8 cellular contexts compared by ENCODE assay signal in the genomic region with DNA sequence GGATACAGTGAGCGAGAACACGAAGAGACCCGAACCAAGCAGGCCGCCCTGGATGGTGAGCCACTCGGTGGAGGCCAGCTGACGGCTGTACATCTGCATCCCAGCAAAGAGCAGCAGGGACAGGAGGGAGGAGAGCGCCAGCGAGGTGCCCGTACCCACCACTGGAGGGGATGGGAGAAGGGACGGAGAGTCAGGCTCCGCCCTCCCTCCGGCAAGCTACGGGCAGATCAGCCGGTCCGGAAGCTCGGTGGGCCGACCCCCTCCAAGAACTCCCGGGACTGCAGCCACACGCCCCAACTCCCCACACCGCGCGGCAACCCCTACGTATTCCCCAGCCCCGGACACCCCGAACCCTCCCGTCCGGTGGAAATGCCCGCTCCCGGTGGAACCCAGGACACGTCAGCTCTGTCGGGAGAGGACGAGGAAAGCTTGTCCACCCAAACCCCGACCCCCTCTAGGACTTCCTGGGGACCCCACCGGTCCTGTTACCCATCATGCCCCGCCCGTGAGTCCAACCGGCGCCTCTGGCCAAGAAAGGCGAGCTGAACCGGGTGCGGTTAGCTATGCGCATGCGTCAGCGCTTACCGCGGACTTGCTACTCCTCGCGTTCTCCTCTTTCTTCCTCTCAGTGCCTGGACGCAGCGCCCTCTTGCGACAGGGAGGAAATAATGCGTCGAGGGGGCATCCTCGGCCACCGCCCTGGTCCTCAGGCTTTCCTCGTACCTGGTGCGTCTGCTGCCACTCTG. TPM values are rescaled to one million over a fixed set of nuclear protein-coding genes. Genes with fewer than 3 reads are reported as not detected.
DNase-seq lines count a peak whose midpoint lies in the region; ATAC-seq and TF ChIP-seq lines count a peak whose summit lies in the region.

A gene (minus strand): TSS at position 573 of the 746 bp plus-strand sequence. CDS start 80 bp downstream, at position 493.

- H3K4me1 Mint-ChIP-seq in naive B cell, result peaks cover 42 to 47% (median 42%) of the 10 kb centered on the region in 3 donors
- H3K4me1 Mint-ChIP-seq in stimulated activated memory B cell treated with anti-CD40 and anti-IgM and Interleukin-4, amounts not matched to agents 10 μg/mL and 1 μg/mL and 100 μg/mL, for 72 hours, result peaks cover 47% of the 10 kb centered on the region

- H3K36me3 ChIP-seq in KOPT-K1 (ENCODE audit: insufficient read depth, low read length), result peaks cover 31% of the 10 kb centered on the region
- H3K36me3 ChIP-seq in Peyer's patch, result peaks cover 0 to 9% (median 0%) of the 10 kb centered on the region in 3 donors
- H3K36me3 ChIP-seq in esophagus squamous epithelium, result peaks cover 0 to 24% (median 13%) of the 10 kb centered on the region in 3 donors

- H3K9me3 ChIP-seq in KOPT-K1 (ENCODE audit: insufficient read depth, low read length, poor library complexity, severe bottlenecking) (no peaks in the 10 kb centered on the region), Peyer's patch (no peaks in the 10 kb centered on the region), esophagus squamous epithelium (no peaks in the 10 kb centered on the region)

- H3K36me3 Mint-ChIP-seq in naive B cell, result peaks cover 5 to 9% of the 10 kb centered on the region in 2 donors
- peaks cover 18% of the 10 kb centered on the region for H3K36me3 Mint-ChIP-seq in stimulated activated memory B cell treated with anti-CD40 and anti-IgM and Interleukin-4, amounts not matched to agents 10 μg/mL and 1 μg/mL and 100 μg/mL, for 72 hours

- H3K27me3 ChIP-seq in Peyer's patch (peaks cover 0 to 4% of the 10 kb centered on the region in 2 donors), esophagus squamous epithelium (peaks cover 0 to 27% (median 0%) of the 10 kb centered on the region in 4 donors)

- 0% methylated on average over 12 to 27 of the region's 57 CpGs for WGBS in esophagus squamous epithelium, 2 donors

- DNase-seq in DMS79 treated with DMSO at 0.1 percent for 48 hours (lab: John Stamatoyannopoulos, UW) (peak; percentile 95), Peyer's patch (peak; percentile 88 to 97 (median 94)), esophagus squamous epithelium (lab: John Stamatoyannopoulos, UW) (peak; percentile 73), naive B cell (peak; percentile 91)
- DNase-seq in activated T-cell treated with anti-CD3 and anti-CD28 coated beads, Interleukin-2, amount 50 U/mL, for 48 hours, result peak; percentile 96 to 97

- H3K4me3 ChIP-seq in Peyer's patch (peak within 1 kb of the TSS; percentile 76 to 86 (median 83)), esophagus squamous epithelium (peak within 1 kb of the TSS; percentile 82 to 96 (median 94))

- peak; percentile 94 to 99 (median 96) for TF ChIP-seq CTCF in Peyer's patch (IDR thresholded peaks at IDR 0.05)
- peak; percentile 90 to 100 (median 96) for TF ChIP-seq CTCF in esophagus squamous epithelium (IDR thresholded peaks at IDR 0.05)

- H3K4me1 ChIP-seq in Peyer's patch (peaks cover 0 to 31% (median 12%) of the 10 kb centered on the region in 4 donors), esophagus squamous epithelium (peaks cover 25 to 58% (median 30%) of the 10 kb centered on the region in 3 donors)

- H3K27me3 Mint-ChIP-seq in naive B cell, result no peaks in the 10 kb centered on the region
- H3K27me3 Mint-ChIP-seq in stimulated activated memory B cell treated with anti-CD40 and anti-IgM and Interleukin-4, amounts not matched to agents 10 μg/mL and 1 μg/mL and 100 μg/mL, for 72 hours, result no peaks in the 10 kb centered on the region

- TF ChIP-seq POLR2A in Peyer's patch (IDR thresholded peaks at IDR 0.05), result peak; percentile 32 to 67
- peak in 2 of 4 donors; percentile 55 to 56 for TF ChIP-seq POLR2A in esophagus squamous epithelium (IDR thresholded peaks at IDR 0.05)

- H3K27ac Mint-ChIP-seq in naive B cell, result peak within 1 kb of the TSS; percentile 96 to 99 (median 98)
- H3K27ac Mint-ChIP-seq in stimulated activated memory B cell treated with anti-CD40 and anti-IgM and Interleukin-4, amounts not matched to agents 10 μg/mL and 1 μg/mL and 100 μg/mL, for 72 hours, result peak within 1 kb of the TSS; percentile 96

- H3K4me3 Mint-ChIP-seq in naive B cell, result peak within 1 kb of the TSS; percentile 88 to 100 (median 98)
- H3K4me3 Mint-ChIP-seq in stimulated activated memory B cell treated with anti-CD40 and anti-IgM and Interleukin-4, amounts not matched to agents 10 μg/mL and 1 μg/mL and 100 μg/mL, for 72 hours, result peak within 1 kb of the TSS; percentile 95

- peak; percentile 52 for ATAC-seq in GM21717 (IDR thresholded peaks at IDR 0.05; ENCODE audit: unreplicated experiment)
- peak; percentile 78 for ATAC-seq in naive B cell (ENCODE audit: low read depth in 2 of 2)
- ATAC-seq in stimulated activated memory B cell treated with anti-CD40 and anti-IgM and Interleukin-4, amounts not matched to agents 10 μg/mL and 1 μg/mL and 100 μg/mL, for 72 hours, result peak; percentile 93

- H3K9me3 Mint-ChIP-seq in naive B cell, result no peaks in the 10 kb centered on the region
- H3K9me3 Mint-ChIP-seq in stimulated activated memory B cell treated with anti-CD40 and anti-IgM and Interleukin-4, amounts not matched to agents 10 μg/mL and 1 μg/mL and 100 μg/mL, for 72 hours, result no peaks in the 10 kb centered on the region

- intact Hi-C loops in esophagus squamous epithelium (cut with DNase I), result no loop called here

- H3K27ac ChIP-seq in KOPT-K1 (ENCODE audit: low read depth, low read length, poor library complexity, severe bottlenecking) (peak within 1 kb of the TSS; percentile 89), Peyer's patch (peak within 1 kb of the TSS; percentile 87 to 91 (median 90)), esophagus squamous epithelium (peak within 1 kb of the TSS; percentile 92 to 99 (median 96))

RNA-seq across cellular contexts. Expression of the gene that starts here (rescaled TPM):
- total RNA-seq in Peyer's patch, result 100 to 1,000 TPM; 111 to 137 (median 117) TPM
- 100 to 1,000 TPM in 1 of 4 donors, 10 to 100 TPM in 3; 70.8 to 122 (median 73.8) TPM for total RNA-seq in esophagus squamous epithelium
- 100 to 1,000 TPM; 340 to 379 (median 354) TPM for polyA plus RNA-seq in naive B cell (ENCODE audit: low read depth in 6 of 6)

Comparison
In these comparisons a context has a peak if more than half of its experiments do, and no peak if none do; other contexts are left out.
1. Peak in every context shown above with its lines: DNase-seq, ATAC-seq, H3K4me3 ChIP-seq and H3K27ac ChIP-seq.